Comparison of ENCODE assay signal across 1 cellular context in genomic region chr6:169293196-169293595, GRCh38.
TF ChIP-seq lines count a peak whose summit lies in the region.

No MANE protein-coding gene starts in this region.

TF ChIP-seq in HepG2, 621 proteins besides CTCF, POLR2A, EP300 and RAD21:
- TF ChIP-seq ESRRA (CRISPR knock-in tag; IDR thresholded peaks at IDR 0.05; ENCODE audit: low read depth), result no peak
- TF ChIP-seq TOE1 (CRISPR knock-in tag; IDR thresholded peaks at IDR 0.05), result no peak
